In the genomic region with DNA sequence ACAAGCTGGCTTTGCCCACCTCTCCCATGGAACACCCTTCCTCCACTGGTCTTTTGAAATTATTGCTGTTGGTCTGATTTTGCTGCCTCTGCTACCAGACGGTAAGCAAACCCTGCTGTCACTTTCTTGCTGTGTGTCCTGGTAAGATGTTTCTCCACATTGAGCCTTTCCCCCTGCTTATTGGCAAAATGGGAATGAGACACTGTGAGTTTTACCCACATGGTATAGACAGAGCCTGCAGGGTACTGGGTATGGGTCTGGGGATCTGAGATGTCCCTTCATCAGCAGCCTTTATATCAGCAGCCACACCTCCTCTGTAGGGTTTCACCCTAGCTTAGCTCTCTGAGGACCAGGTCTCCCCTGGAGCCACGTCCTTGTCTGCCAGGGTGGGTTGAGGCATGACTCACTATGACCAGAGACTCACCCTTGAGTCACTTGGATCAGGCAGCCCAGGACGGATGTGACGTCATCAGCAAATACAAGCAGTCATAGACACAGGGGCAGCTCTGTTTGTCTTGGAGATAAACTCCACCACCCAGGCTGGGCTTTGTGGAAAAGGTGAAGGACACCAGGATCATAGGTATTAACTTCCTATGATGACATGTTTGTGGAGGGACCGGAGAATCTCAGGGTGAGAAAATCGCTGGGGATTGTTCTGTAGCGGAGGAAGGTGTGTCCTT, we compare ENCODE assay signal across 8 cellular contexts. TPM values are rescaled to one million over a fixed set of nuclear protein-coding genes. Genes with fewer than 3 reads are reported as not detected.
DNase-seq lines count a peak whose midpoint lies in the region; TF ChIP-seq lines count a peak whose summit lies in the region.

No MANE protein-coding gene starts in this region.

- TF ChIP-seq CTCF in glutamatergic neuron (IDR thresholded peaks at IDR 0.05; ENCODE audit: partially characterized antibody, unreplicated experiment) = no peak

- no peaks in the 10 kb centered on the region for H3K9me3 Mint-ChIP-seq in glutamatergic neuron (ENCODE audit: unreplicated experiment)

- no peaks in the 10 kb centered on the region for H3K36me3 Mint-ChIP-seq in glutamatergic neuron (ENCODE audit: unreplicated experiment)

- peak; percentile 87 for DNase-seq in GM04504 (ENCODE audit: low read depth)
- peak; percentile 95 for DNase-seq in NCI-H460 (ENCODE audit: extremely low read depth, low read depth)
- peak; percentile 94 for DNase-seq in dermis blood vessel endothelial cell
- DNase-seq in skeletal muscle cell (ENCODE audit: low read depth) = peak; percentile 83
- DNase-seq in Ammon's horn (ENCODE audit: low spot score) = no peak
- DNase-seq in glutamatergic neuron = no peak
- no peak for DNase-seq in DMS79 treated with DMSO at 0.1 percent for 48 hours (lab: John Stamatoyannopoulos, UW)
- no peak for DNase-seq in NCI-H446 (lab: John Stamatoyannopoulos, UW)

- peaks cover under 1% of the 10 kb centered on the region for H3K27me3 Mint-ChIP-seq in glutamatergic neuron (ENCODE audit: unreplicated experiment)

- no peak overlapping the region for H3K4me3 ChIP-seq in skeletal muscle cell (ENCODE audit: low read depth, low read length)

- H3K27ac Mint-ChIP-seq in glutamatergic neuron (ENCODE audit: unreplicated experiment) = no peak overlapping the region

- no peak overlapping the region for H3K4me3 Mint-ChIP-seq in glutamatergic neuron (ENCODE audit: unreplicated experiment)

- H3K4me1 Mint-ChIP-seq in glutamatergic neuron (ENCODE audit: low read depth, unreplicated experiment) = no peaks in the 10 kb centered on the region

RNA-seq across cellular contexts. Expression of a gene that starts 17.9 kb away (rescaled TPM):
- total RNA-seq in NCI-H460 (2014; rRNA removed; shearing (Covaris generic)) = 29.9 and 31.5 TPM in 2 replicates
- 12.5 and 17.5 TPM in 2 replicates for polyA plus RNA-seq in NCI-H460 (2014; cell fraction: nucleus; rRNA removed)
- total RNA-seq in dermis blood vessel endothelial cell (0.84 and 1.4 TPM in 2 replicates), glutamatergic neuron (ENCODE audit: unreplicated experiment) (0.66 TPM)

Comparison
In these comparisons a context has a peak if more than half of its experiments do, and no peak if none do; other contexts are left out.
1. DNase-seq: peak in GM04504 (single experiment), NCI-H460 (single experiment), dermis blood vessel endothelial cell (single experiment) and skeletal muscle cell (single experiment); none in Ammon's horn (single experiment), glutamatergic neuron (single experiment), DMS79 treated with DMSO at 0.1 percent for 48 hours (single experiment) and NCI-H446 (0 of 2).
2. RNA of a gene that starts 17.9 kb away (total RNA-seq): 29.9 to 31.5 TPM in NCI-H460; 0.84 to 1.4 TPM in dermis blood vessel endothelial cell and 0.66 TPM in glutamatergic neuron (single experiment); every median in the first group is over 10 times any median in the second.